28 cellular contexts compared by ENCODE assay signal in genomic region chr15:83853232-83853631, GRCh38.
"Had no signal": no experiment of that assay in that cellular context is flagged by ENCODE, and none has a peak within 500 bp of the region (broad histone marks: within the 10 kb centered on the region; RNA-seq: fewer than 3 reads in every experiment).

No MANE protein-coding gene starts in this region.

- H3K4me3 Mint-ChIP-seq: natural killer cell; nephron; neural progenitor cell; stimulated activated effector memory CD8-positive, alpha-beta T cell treated with anti-CD3 and anti-CD28 coated beads, Interleukin-12 subunit alpha, Interleukin-12 subunit beta, amount 100 ng/mL, for 72 hours; stimulated activated naive B cell treated with anti-CD40 and anti-IgM and Interleukin-4, amounts not matched to agents 10 μg/mL and 1 μg/mL and 100 μg/mL, for 72 hours; stimulated activated naive CD8-positive, alpha-beta T cell treated with anti-CD3 and anti-CD28 coated beads, Interleukin-15, Interleukin-2, amounts not matched to agents 100 ng/mL and 50 ng/mL, for 24 hours had no signal

- H2AFZ ChIP-seq: neural progenitor cell, parathyroid adenoma had no signal

- H3K9ac ChIP-seq: neural progenitor cell, parathyroid adenoma had no signal

- H3K27ac Mint-ChIP-seq: natural killer cell; nephron; neural progenitor cell; progenitor cell of endocrine pancreas; stimulated activated effector memory CD8-positive, alpha-beta T cell treated with anti-CD3 and anti-CD28 coated beads, Interleukin-12 subunit alpha, Interleukin-12 subunit beta, amount 100 ng/mL, for 72 hours; stimulated activated naive B cell treated with anti-CD40 and anti-IgM and Interleukin-4, amounts not matched to agents 10 μg/mL and 1 μg/mL and 100 μg/mL, for 72 hours; stimulated activated naive CD8-positive, alpha-beta T cell treated with anti-CD3 and anti-CD28 coated beads, Interleukin-15, Interleukin-2, amounts not matched to agents 100 ng/mL and 50 ng/mL, for 24 hours had no signal

- H3K4me2 ChIP-seq: neural progenitor cell had no signal

- H3K36me3 ChIP-seq: neural progenitor cell, ovary, right lobe of liver, sigmoid colon, stomach, thoracic aorta, thyroid gland, tibial nerve, upper lobe of left lung, vagina had no signal

- H3K9me3 ChIP-seq: ovary, psoas muscle, right lobe of liver, sigmoid colon, stomach, thoracic aorta, thyroid gland, tibial nerve, upper lobe of left lung, vagina had no signal

- ATAC-seq: natural killer cell; psoas muscle; right cardiac atrium; right lobe of liver; stimulated activated effector memory CD8-positive, alpha-beta T cell treated with anti-CD3 and anti-CD28 coated beads, Interleukin-12 subunit alpha, Interleukin-12 subunit beta, amount 100 ng/mL, for 72 hours; stimulated activated naive B cell treated with anti-CD40 and anti-IgM and Interleukin-4, amounts not matched to agents 10 μg/mL and 1 μg/mL and 100 μg/mL, for 72 hours had no signal

- H3K4me1 ChIP-seq: neural progenitor cell, parathyroid adenoma, psoas muscle, thyroid gland, upper lobe of left lung had no signal

- H3K27ac ChIP-seq: neural progenitor cell, ovary, parathyroid adenoma, psoas muscle, right lobe of liver, stomach, thoracic aorta, thyroid gland, tibial nerve, upper lobe of left lung, vagina had no signal

- H3K4me3 ChIP-seq: neural progenitor cell, ovary, psoas muscle, right lobe of liver, sigmoid colon, stomach, thoracic aorta, thyroid gland, tibial nerve, upper lobe of left lung, vagina had no signal

- H3K79me2 ChIP-seq: parathyroid adenoma had no signal

- H3K27me3 ChIP-seq: neural progenitor cell, ovary, right lobe of liver, sigmoid colon, stomach, thyroid gland, tibial nerve, upper lobe of left lung, vagina had no signal

- H3K27me3 Mint-ChIP-seq: stimulated activated naive B cell treated with anti-CD40 and anti-IgM and Interleukin-4, amounts not matched to agents 10 μg/mL and 1 μg/mL and 100 μg/mL, for 72 hours had no signal

- DNase-seq: natural killer cell; occipital lobe; ovary; posterior cingulate gyrus; psoas muscle; right cardiac atrium; right lobe of liver; sigmoid colon; small intestine; stimulated activated CD4-positive, alpha-beta T cell treated with anti-CD3 and anti-CD28 coated beads, Interleukin-15, amount 100 ng/mL, for 24 hours; stimulated activated CD4-positive, alpha-beta T cell treated with anti-CD3 and anti-CD28 coated beads, Interleukin-2, amount 100 ng/mL, for 24 hours; stimulated activated CD4-positive, alpha-beta T cell treated with anti-CD3 and anti-CD28 coated beads, Interleukin-2, amount 100 ng/mL, for 48 hours; stimulated activated CD4-positive, alpha-beta T cell treated with anti-CD3 and anti-CD28 coated beads, Interleukin-4, amount 100 ng/mL, for 24 hours; stimulated activated naive B cell treated with anti-CD40 and anti-IgM and Interleukin-4, amounts not matched to agents 10 μg/mL and 1 μg/mL and 100 μg/mL, for 72 hours; stimulated activated naive CD4-positive, alpha-beta T cell treated with Interleukin-2 at 50 U/mL for 16 hours; stomach; thyroid gland; trophoblast cell; upper lobe of left lung had no signal

- H3K9me3 Mint-ChIP-seq: natural killer cell; neural progenitor cell; stimulated activated effector memory CD8-positive, alpha-beta T cell treated with anti-CD3 and anti-CD28 coated beads, Interleukin-12 subunit alpha, Interleukin-12 subunit beta, amount 100 ng/mL, for 72 hours; stimulated activated naive B cell treated with anti-CD40 and anti-IgM and Interleukin-4, amounts not matched to agents 10 μg/mL and 1 μg/mL and 100 μg/mL, for 72 hours; stimulated activated naive CD8-positive, alpha-beta T cell treated with anti-CD3 and anti-CD28 coated beads, Interleukin-15, Interleukin-2, amounts not matched to agents 100 ng/mL and 50 ng/mL, for 24 hours had no signal

- H3K4me1 Mint-ChIP-seq: natural killer cell; neural progenitor cell; stimulated activated effector memory CD8-positive, alpha-beta T cell treated with anti-CD3 and anti-CD28 coated beads, Interleukin-12 subunit alpha, Interleukin-12 subunit beta, amount 100 ng/mL, for 72 hours; stimulated activated naive B cell treated with anti-CD40 and anti-IgM and Interleukin-4, amounts not matched to agents 10 μg/mL and 1 μg/mL and 100 μg/mL, for 72 hours had no signal

- H3K36me3 Mint-ChIP-seq: natural killer cell; neural progenitor cell; stimulated activated effector memory CD8-positive, alpha-beta T cell treated with anti-CD3 and anti-CD28 coated beads, Interleukin-12 subunit alpha, Interleukin-12 subunit beta, amount 100 ng/mL, for 72 hours; stimulated activated naive B cell treated with anti-CD40 and anti-IgM and Interleukin-4, amounts not matched to agents 10 μg/mL and 1 μg/mL and 100 μg/mL, for 72 hours had no signal
